In the genomic region with DNA sequence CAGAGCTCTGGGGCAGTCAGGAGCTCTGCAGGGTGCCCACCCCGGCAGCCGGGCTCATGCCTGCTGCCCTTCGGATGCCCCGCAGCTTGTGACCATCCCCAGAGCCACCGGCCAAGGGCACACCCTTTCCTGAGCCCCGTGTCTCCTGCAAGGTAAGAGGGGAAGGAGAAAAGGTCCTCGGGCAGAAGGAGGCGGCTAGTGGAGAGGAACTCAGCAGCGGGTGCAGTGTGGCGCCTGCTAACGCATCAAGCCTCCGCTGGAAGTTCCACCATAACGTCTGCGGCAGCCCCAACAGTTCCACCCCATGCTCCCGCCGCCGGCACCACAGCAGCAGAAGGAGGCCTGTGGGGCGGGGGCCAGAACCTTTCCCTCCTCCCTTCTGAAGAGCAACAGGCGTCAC, we compare ENCODE assay signal across 11 cellular contexts. TPM values are rescaled to one million over a fixed set of nuclear protein-coding genes. Genes with fewer than 3 reads are reported as not detected.
DNase-seq lines count a peak whose midpoint lies in the region; ATAC-seq and TF ChIP-seq lines count a peak whose summit lies in the region.
"Had no signal": no experiment of that assay in that cellular context is flagged by ENCODE, and none has a peak within 500 bp of the region (broad histone marks: within the 10 kb centered on the region; RNA-seq: fewer than 3 reads in every experiment).

No MANE protein-coding gene starts in this region.

- peaks cover 72% of the 10 kb centered on the region for H3K27me3 ChIP-seq in suprapubic skin
- peaks cover 18 to 55% of the 10 kb centered on the region in 2 donors for H3K27me3 ChIP-seq in left lung

- TF ChIP-seq EP300 in suprapubic skin (IDR thresholded peaks at IDR 0.05), result no peak

- peak; percentile 21 to 27 for ATAC-seq in left cardiac atrium
- no peak for ATAC-seq in Right ventricle myocardium inferior
- ATAC-seq in left lung, result no peak
- ATAC-seq in GM18907 (IDR thresholded peaks at IDR 0.05; ENCODE audit: unreplicated experiment), result no peak

- DNase-seq in left cardiac atrium (no peak), Right ventricle myocardium inferior (ENCODE audit: missing footprints) (no peak), iPS-NIHi7 (ENCODE audit: extremely low spot score) (peak; percentile 31), suprapubic skin (ENCODE audit: low spot score in 2 of 2) (no peak), left lung (no peak), NCI-H446 treated with DMSO at 0.1 percent for 48 hours (lab: John Stamatoyannopoulos, UW) (no peak)
- peak; percentile 6 to 15 for DNase-seq in activated CD4-positive, alpha-beta T cell treated with anti-CD3 and anti-CD28 coated beads, Interleukin-2, amount 50 U/mL, for 48 hours
- DNase-seq: effector CD4-positive, alpha-beta T cell; OCI-M1; stomach had no signal

- H3K36me3 ChIP-seq in suprapubic skin, result no peaks in the 10 kb centered on the region
- no peaks in the 10 kb centered on the region for H3K36me3 ChIP-seq in left lung
- H3K36me3 ChIP-seq: stomach had no signal

- WGBS in suprapubic skin, result 5% methylated on average over 19 of the region's 19 CpGs

- no peak for TF ChIP-seq CTCF in suprapubic skin (IDR thresholded peaks at IDR 0.05)
- TF ChIP-seq CTCF in left lung (IDR thresholded peaks at IDR 0.05), result no peak

- intact Hi-C loops in left cardiac atrium (cut with DNase I) (no loop called here), Right ventricle myocardium inferior (cut with DNase I) (no loop called here), left lung (cut with DNase I) (no loop called here)

- H3K4me1 ChIP-seq in suprapubic skin, result peaks cover 8% of the 10 kb centered on the region
- no peaks in the 10 kb centered on the region for H3K4me1 ChIP-seq in left lung

- no peaks in the 10 kb centered on the region for H3K9me3 ChIP-seq in suprapubic skin
- no peaks in the 10 kb centered on the region for H3K9me3 ChIP-seq in left lung
- H3K9me3 ChIP-seq: stomach had no signal

- peak overlapping the region; percentile 12 for H3K4me3 ChIP-seq in suprapubic skin
- no peak overlapping the region for H3K4me3 ChIP-seq in left lung
- H3K4me3 ChIP-seq: stomach had no signal

- TF ChIP-seq POLR2A in suprapubic skin (IDR thresholded peaks at IDR 0.05), result no peak

- H3K27ac ChIP-seq in suprapubic skin (no peak overlapping the region), left lung (no peak overlapping the region)
- H3K27ac ChIP-seq: stomach had no signal

RNA-seq across cellular contexts. Expression of gene VWA5B1, which starts 0.9 kb away (rescaled TPM):
- total RNA-seq in left cardiac atrium (under 1 TPM; 0.06 to 0.16 TPM), Right ventricle myocardium inferior (not detected), suprapubic skin (under 1 TPM in 1 of 4 donors, not detected in 3; 0.16 TPM), left lung (under 1 TPM; 0.15 to 0.29 TPM)
- total RNA-seq: stomach had no signal

Comparison
In these comparisons a context has a peak if more than half of its experiments do, and no peak if none do; other contexts are left out.
1. ATAC-seq: peak in left cardiac atrium (2 of 2); none in Right ventricle myocardium inferior (single experiment), left lung (single experiment) and GM18907 (single experiment).
2. DNase-seq: peak in activated CD4-positive, alpha-beta T cell treated with anti-CD3 and anti-CD28 coated beads, Interleukin-2, amount 50 U/mL, for 48 hours (2 of 2) and iPS-NIHi7 (single experiment); none in left cardiac atrium (single experiment), Right ventricle myocardium inferior (single experiment), suprapubic skin (0 of 2), left lung (0 of 2) and NCI-H446 treated with DMSO at 0.1 percent for 48 hours (single experiment).